ENCODE assay signal across 8 cellular contexts in genomic region chr17:29617481-29618271, GRCh38. TPM values are rescaled to one million over a fixed set of nuclear protein-coding genes. Genes with fewer than 3 reads are reported as not detected.
A peak's percentile ranks its signal among the peaks of the same experiment; 100 is the strongest.
DNase-seq lines count a peak whose midpoint lies in the region; ATAC-seq and TF ChIP-seq lines count a peak whose summit lies in the region.

No MANE protein-coding gene starts in this region.

- H2AFZ ChIP-seq in DND-41 (ENCODE audit: low read depth, low read length): peak overlapping the region; percentile 86
- H2AFZ ChIP-seq in osteoblast (ENCODE audit: low read length): no peak overlapping the region

- peak overlapping the region; percentile 55 for H3K9ac ChIP-seq in DND-41 (ENCODE audit: low read depth, low read length)

- H3K36me3 ChIP-seq in DND-41 (ENCODE audit: insufficient read depth, low read length) (peaks cover 3% of the 10 kb centered on the region), Peyer's patch (no peaks in the 10 kb centered on the region), gastroesophageal sphincter (no peaks in the 10 kb centered on the region), osteoblast (ENCODE audit: insufficient read depth, low read length) (no peaks in the 10 kb centered on the region), thyroid gland (no peaks in the 10 kb centered on the region)

- peak; percentile 76 for ATAC-seq in DND-41 (ENCODE audit: insufficient read depth, low read depth)
- ATAC-seq in HG03439 (IDR thresholded peaks at IDR 0.05; ENCODE audit: unreplicated experiment): peak; percentile 4
- peak; percentile 6 for ATAC-seq in gastroesophageal sphincter
- ATAC-seq in GM19463 (IDR thresholded peaks at IDR 0.05; ENCODE audit: unreplicated experiment): no peak

- peak; percentile 87 for TF ChIP-seq CTCF in DND-41 (IDR thresholded peaks at IDR 0.05; ENCODE audit: borderline replicate concordance, extremely low read depth, low read length, poor library complexity, severe bottlenecking)
- peak; percentile 52 to 89 (median 79) for TF ChIP-seq CTCF in Peyer's patch (IDR thresholded peaks at IDR 0.05)
- TF ChIP-seq CTCF in gastroesophageal sphincter (IDR thresholded peaks at IDR 0.05): peak in 3 of 4 experiments; percentile 47 to 76 (median 68)
- TF ChIP-seq CTCF in osteoblast (IDR thresholded peaks at IDR 0.05; ENCODE audit: extremely low read depth, low read depth, low read length): peak; percentile 32
- peak in 3 of 6 experiments; percentile 20 to 56 (median 51) for TF ChIP-seq CTCF in thyroid gland (IDR thresholded peaks at IDR 0.05)

- H3K27me3 ChIP-seq in DND-41 (ENCODE audit: insufficient read depth, low read length, poor library complexity) (peaks cover 22% of the 10 kb centered on the region), Peyer's patch (no peaks in the 10 kb centered on the region), gastroesophageal sphincter (no peaks in the 10 kb centered on the region), osteoblast (ENCODE audit: insufficient read depth, low read length) (no peaks in the 10 kb centered on the region), thyroid gland (no peaks in the 10 kb centered on the region)

- peak; percentile 89 for DNase-seq in DND-41
- peak; percentile 84 to 95 (median 88) for DNase-seq in Peyer's patch
- DNase-seq in activated naive CD4-positive, alpha-beta T cell (lab: John Stamatoyannopoulos, UW): peak; percentile 72 to 83 (median 74)
- DNase-seq in osteoblast (ENCODE audit: insufficient read length, low spot score, missing footprints): peak; percentile 87
- peak; percentile 57 to 65 for DNase-seq in thyroid gland

- intact Hi-C loops in thyroid gland (cut with DNase I): loop anchor here (5.0 kb wide), 1 partner anchor 35 kb away; no protein-coding TSS in a partner anchor

- H3K4me2 ChIP-seq in DND-41 (ENCODE audit: insufficient read depth, low read length): peak overlapping the region; percentile 77
- peak overlapping the region; percentile 34 for H3K4me2 ChIP-seq in osteoblast (ENCODE audit: insufficient read depth, low read length)

- H4K20me1 ChIP-seq in DND-41 (ENCODE audit: insufficient read depth, low read length): peaks cover 30% of the 10 kb centered on the region
- H4K20me1 ChIP-seq in osteoblast (ENCODE audit: insufficient read depth, low read length): peaks cover 12% of the 10 kb centered on the region

- H3K27ac ChIP-seq in DND-41 (ENCODE audit: low read length) (peak overlapping the region; percentile 37), Peyer's patch (peak overlapping the region; percentile 1 to 74 (median 14)), gastroesophageal sphincter (peak overlapping the region in 3 of 4 donors; percentile 67 to 71 (median 69)), osteoblast (ENCODE audit: low read depth, low read length) (no peak overlapping the region), thyroid gland (no peak overlapping the region)

- no peak for TF ChIP-seq EP300 in gastroesophageal sphincter (IDR thresholded peaks at IDR 0.05)

- no peaks in the 10 kb centered on the region for H3K79me2 ChIP-seq in DND-41 (ENCODE audit: insufficient read depth, low read length)
- no peaks in the 10 kb centered on the region for H3K79me2 ChIP-seq in osteoblast (ENCODE audit: insufficient read depth, low read length)

- 10% methylated on average over 9 of the region's 68 CpGs; no CpG with 5 or more reads in 1 of the 2 donors for WGBS in gastroesophageal sphincter (ENCODE audit: low coverage in 1 of 2), 2 donors
- 19 to 20% methylated on average over 8 to 50 of the region's 68 CpGs for WGBS in thyroid gland, 2 donors

- H3K4me3 ChIP-seq in DND-41 (ENCODE audit: low read depth in 1 of 2, low read length in 2 of 2) (peak overlapping the region; percentile 3 to 56; a peak in 3 of 4 replicates), Peyer's patch (peak overlapping the region; percentile 20 to 53 (median 42)), gastroesophageal sphincter (peak overlapping the region; percentile 3 to 48), osteoblast (ENCODE audit: insufficient read depth, low read length) (peak overlapping the region; percentile 25), thyroid gland (replicated peaks in 1 of 3) (no peak overlapping the region)

- peaks cover 44% of the 10 kb centered on the region for H3K4me1 ChIP-seq in DND-41 (ENCODE audit: insufficient read depth, low read length)
- peaks cover 5 to 64% (median 48%) of the 10 kb centered on the region in 4 donors for H3K4me1 ChIP-seq in Peyer's patch
- H3K4me1 ChIP-seq in gastroesophageal sphincter: peaks cover 4 to 100% (median 79%) of the 10 kb centered on the region in 3 donors
- H3K4me1 ChIP-seq in osteoblast (ENCODE audit: insufficient read depth, low read length): peaks cover 23% of the 10 kb centered on the region
- H3K4me1 ChIP-seq in thyroid gland: peaks cover 46 to 77% of the 10 kb centered on the region in 2 donors

- TF ChIP-seq POLR2A in Peyer's patch (IDR thresholded peaks at IDR 0.05): no peak
- TF ChIP-seq POLR2A in gastroesophageal sphincter (IDR thresholded peaks at IDR 0.05): no peak
- TF ChIP-seq POLR2A in thyroid gland (IDR thresholded peaks at IDR 0.05): no peak

- H3K9me3 ChIP-seq in DND-41 (ENCODE audit: insufficient read depth, low read length, severe bottlenecking) (no peaks in the 10 kb centered on the region), Peyer's patch (peaks cover 0 to under 1% (median 0%) of the 10 kb centered on the region in 4 donors), gastroesophageal sphincter (no peaks in the 10 kb centered on the region), osteoblast (ENCODE audit: low read depth, low read length) (no peaks in the 10 kb centered on the region), thyroid gland (no peaks in the 10 kb centered on the region)

RNA-seq across cellular contexts. Expression of gene CORO6, which starts 5.0 kb away (rescaled TPM):
- total RNA-seq in Peyer's patch (10 to 100 TPM in 3 of 4 donors, 1 to 10 TPM in 1; 4.0 to 28.9 (median 19.9) TPM), gastroesophageal sphincter (100 to 1,000 TPM in 1 of 4 donors, 10 to 100 TPM in 3; 18.1 to 138 (median 39.4) TPM), osteoblast (12.7 and 20.3 TPM in 2 replicates), thyroid gland (100 to 1,000 TPM in 2 of 4 donors, 10 to 100 TPM in 2; 65.3 to 161 (median 99.2) TPM)

RNA-seq across cellular contexts. Expression of gene ANKRD13B, which starts 24.7 kb away (rescaled TPM):
- 10 to 100 TPM in 1 of 4 donors, 1 to 10 TPM in 3; 4.2 to 14.9 (median 8.3) TPM for total RNA-seq in Peyer's patch
- total RNA-seq in gastroesophageal sphincter: 10 to 100 TPM in 2 of 4 donors, 1 to 10 TPM in 2; 4.4 to 22.8 (median 10.0) TPM
- 13.0 and 18.5 TPM in 2 replicates for total RNA-seq in osteoblast
- total RNA-seq in thyroid gland: 1 to 10 TPM; 1.6 to 5.8 (median 3.1) TPM

RNA-seq across cellular contexts. Expression of gene GIT1, which starts 28.2 kb away (rescaled TPM):
- total RNA-seq in Peyer's patch (10 to 100 TPM; 31.9 to 66.7 (median 52.6) TPM), gastroesophageal sphincter (10 to 100 TPM; 30.4 to 47.8 (median 35.8) TPM), osteoblast (31.8 and 34.4 TPM in 2 replicates), thyroid gland (10 to 100 TPM; 35.7 to 71.7 (median 42.4) TPM)

RNA-seq across cellular contexts. Expression of gene TP53I13, which starts 49.2 kb away (rescaled TPM):
- total RNA-seq in Peyer's patch (100 to 1,000 TPM in 2 of 4 donors, 10 to 100 TPM in 2; 86.6 to 204 (median 139) TPM), gastroesophageal sphincter (10 to 100 TPM; 41.5 to 57.3 (median 52.1) TPM), osteoblast (57.2 and 57.5 TPM in 2 replicates), thyroid gland (10 to 100 TPM; 54.7 to 79.0 (median 57.4) TPM)

RNA-seq across cellular contexts. Expression of gene ABHD15, which starts 50.8 kb away (rescaled TPM):
- total RNA-seq in Peyer's patch: 10 to 100 TPM; 19.0 to 41.2 (median 32.2) TPM
- 10 to 100 TPM in 3 of 4 donors, 1 to 10 TPM in 1; 5.4 to 12.6 (median 11.1) TPM for total RNA-seq in gastroesophageal sphincter
- total RNA-seq in osteoblast: 8.8 and 9.4 TPM in 2 replicates
- total RNA-seq in thyroid gland: 10 to 100 TPM; 11.6 to 19.8 (median 13.0) TPM

Comparison
In these comparisons a context has a peak if more than half of its experiments do, and no peak if none do; other contexts are left out.
1. H3K27ac ChIP-seq: peak in DND-41 (single experiment), Peyer's patch (4 of 4) and gastroesophageal sphincter (3 of 4); none in osteoblast (single experiment) and thyroid gland (0 of 3).
2. H3K4me3 ChIP-seq: peak in DND-41 (2 of 2), Peyer's patch (4 of 4), gastroesophageal sphincter (2 of 2) and osteoblast (single experiment); none in thyroid gland (0 of 3).
3. Peak in every context shown above with its lines, with median percentiles within 50 percentile points of each other: DNase-seq.